Comparison of ENCODE assay signal across 27 cellular contexts in genomic region chr5:27868292-27868691, GRCh38.
"Had no signal": no experiment of that assay in that cellular context is flagged by ENCODE, and none has a peak within 500 bp of the region (broad histone marks: within the 10 kb centered on the region; RNA-seq: fewer than 3 reads in every experiment).

No MANE protein-coding gene starts in this region.

- H3K27me3 ChIP-seq: ovary, sigmoid colon, tibial nerve, uterus had no signal

- H3K4me3 ChIP-seq: left ventricle myocardium inferior, lung, mucosa of descending colon, ovary, sigmoid colon, smooth muscle cell, tibial nerve, uterus had no signal

- DNase-seq: hypothalamus; immature natural killer cell; left ventricle myocardium inferior; mesendoderm; mucosa of descending colon; naive thymus-derived CD4-positive, alpha-beta T cell; ovary; retina; right cardiac atrium; sigmoid colon; stimulated activated CD4-positive, alpha-beta T cell treated with anti-CD3 and anti-CD28 coated beads, Interleukin-1b, Interleukin-23, amount 100 ng/mL, for 48 hours; stimulated activated CD4-positive, alpha-beta T cell treated with anti-CD3 and anti-CD28 coated beads, Interleukin-2, amount 100 ng/mL, for 48 hours; stimulated activated CD4-positive, alpha-beta T cell treated with anti-CD3 and anti-CD28 coated beads, Interleukin-4, amount 100 ng/mL, for 4 hours; stimulated activated CD8-positive, alpha-beta memory T cell treated with anti-CD3 and anti-CD28 coated beads, Interleukin-4, amount 100 ng/mL, for 48 hours; stimulated activated naive CD4-positive, alpha-beta T cell treated with Interleukin-2 at 50 U/mL for 16 hours; stimulated activated naive CD8-positive, alpha-beta T cell treated with anti-CD3 and anti-CD28 coated beads, Interleukin-15, amount 100 ng/mL, for 72 hours; substantia nigra; uterus had no signal

- H3K9me3 Mint-ChIP-seq: type B pancreatic cell had no signal

- H3K9me3 ChIP-seq: ovary, uterus had no signal

- H3K4me1 ChIP-seq: left ventricle myocardium inferior, sigmoid colon, tibial nerve, uterus had no signal

- H3K36me3 ChIP-seq: left ventricle myocardium inferior, ovary, sigmoid colon, tibial nerve, uterus had no signal

- H3K27ac Mint-ChIP-seq: immature natural killer cell; mesothelial cell of epicardium; naive thymus-derived CD4-positive, alpha-beta T cell; natural killer cell treated with Interleukin-12 subunit alpha and Interleukin-12 subunit beta and Interleukin-15 and Interleukin-18, amount 100 ng/mL, for 72 hours; progenitor cell of endocrine pancreas; stimulated activated memory B cell treated with anti-CD40 and anti-IgM and Interleukin-4, amounts not matched to agents 10 μg/mL and 1 μg/mL and 100 μg/mL, for 72 hours; stimulated activated naive CD8-positive, alpha-beta T cell treated with anti-CD3 and anti-CD28 coated beads, Interleukin-15, amount 100 ng/mL, for 72 hours; type B pancreatic cell had no signal

- H3K4me2 ChIP-seq: smooth muscle cell had no signal

- FAIRE-seq: islet of Langerhans had no signal

- ATAC-seq: mucosa of descending colon; naive thymus-derived CD4-positive, alpha-beta T cell; natural killer cell treated with Interleukin-12 subunit alpha and Interleukin-12 subunit beta and Interleukin-15 and Interleukin-18, amount 100 ng/mL, for 72 hours; right cardiac atrium; stimulated activated memory B cell treated with anti-CD40 and anti-IgM and Interleukin-4, amounts not matched to agents 10 μg/mL and 1 μg/mL and 100 μg/mL, for 72 hours; stimulated activated naive CD8-positive, alpha-beta T cell treated with anti-CD3 and anti-CD28 coated beads, Interleukin-15, amount 100 ng/mL, for 72 hours had no signal

- H3K27ac ChIP-seq: left ventricle myocardium inferior, ovary, sigmoid colon, tibial nerve, uterus had no signal

- H3K36me3 Mint-ChIP-seq: immature natural killer cell; naive thymus-derived CD4-positive, alpha-beta T cell; stimulated activated memory B cell treated with anti-CD40 and anti-IgM and Interleukin-4, amounts not matched to agents 10 μg/mL and 1 μg/mL and 100 μg/mL, for 72 hours; type B pancreatic cell had no signal
